2 cellular contexts compared by ENCODE assay signal in genomic region chr20:62923669-62924566, GRCh38.
TF ChIP-seq lines count a peak whose summit lies in the region.

No MANE protein-coding gene starts in this region.

TF ChIP-seq in H1, 55 proteins besides CTCF, POLR2A, EP300 and RAD21:
- no peak for TF ChIP-seq MAFK (IDR thresholded peaks at IDR 0.05; ENCODE audit: low read depth, low read length)
- TF ChIP-seq JUND (IDR thresholded peaks at IDR 0.05; ENCODE audit: low read length), result no peak
- TF ChIP-seq BCL11A (IDR thresholded peaks at IDR 0.05; ENCODE audit: low read depth in 2 of 2, low read length in 2 of 2), result no peak
- no peak for TF ChIP-seq RFX5 (IDR thresholded peaks at IDR 0.05; ENCODE audit: borderline replicate concordance, low read depth, low read length)
- no peak for TF ChIP-seq CEBPB (IDR thresholded peaks at IDR 0.05; ENCODE audit: low read depth, low read length)
- TF ChIP-seq POLR2AphosphoS5 (IDR thresholded peaks at IDR 0.05; ENCODE audit: low read depth, low read length), result no peak
- no peak for TF ChIP-seq SP1 (IDR thresholded peaks at IDR 0.05; ENCODE audit: low read depth, low read length)
- no peak for TF ChIP-seq SIRT6 (IDR thresholded peaks at IDR 0.05; ENCODE audit: low read length)
- TF ChIP-seq NANOG (IDR thresholded peaks at IDR 0.05; ENCODE audit: insufficient read depth, low read depth, low read length, poor library complexity, severe bottlenecking), result no peak
- TF ChIP-seq SIN3A (conservative IDR thresholded peaks at IDR 0.05 in 1 of 2, IDR thresholded peaks at IDR 0.05 in 1 of 2; ENCODE audit: low read depth in 1 of 2, low read length in 2 of 2), result no peak
- TF ChIP-seq BACH1 (IDR thresholded peaks at IDR 0.05; ENCODE audit: low read length), result no peak
- no peak for TF ChIP-seq EZH2 (IDR thresholded peaks at IDR 0.05; ENCODE audit: low read depth, low read length, severe bottlenecking)
- no peak for TF ChIP-seq ZNF274 (IDR thresholded peaks at IDR 0.05; ENCODE audit: borderline replicate concordance, extremely low read depth, low read length)
- TF ChIP-seq NRF1 (IDR thresholded peaks at IDR 0.05; ENCODE audit: low read depth, low read length), result no peak
- no peak for TF ChIP-seq CTBP2 (IDR thresholded peaks at IDR 0.05; ENCODE audit: borderline replicate concordance, insufficient read depth, insufficient read length, low read length)
- no peak for TF ChIP-seq CHD2 (IDR thresholded peaks at IDR 0.05; ENCODE audit: low read length)

TF ChIP-seq in neural cell, 6 proteins besides CTCF, POLR2A, EP300 and RAD21:
- TF ChIP-seq TAF1 (IDR thresholded peaks at IDR 0.05; ENCODE audit: low read depth) (no peak), SMC3 (conservative IDR thresholded peaks at IDR 0.05; ENCODE audit: poor library complexity) (no peak), REST (IDR thresholded peaks at IDR 0.05; ENCODE audit: borderline replicate concordance) (no peak), POLR2AphosphoS5 (IDR thresholded peaks at IDR 0.05) (no peak), MXI1 (conservative IDR thresholded peaks at IDR 0.05; ENCODE audit: poor library complexity, severe bottlenecking) (no peak), EZH2 (IDR thresholded peaks at IDR 0.05; ENCODE audit: borderline replicate concordance, insufficient read depth, low read length, poor library complexity, severe bottlenecking) (no peak)
